In genomic region chr13:110965755-110966134, GRCh38 we compare ENCODE assay signal across 20 cellular contexts. TPM values are rescaled to one million over a fixed set of nuclear protein-coding genes. Genes with fewer than 3 reads are reported as not detected.
DNase-seq lines count a peak whose midpoint lies in the region; ATAC-seq, FAIRE-seq and TF ChIP-seq lines count a peak whose summit lies in the region.
"Had no signal": no experiment of that assay in that cellular context is flagged by ENCODE, and none has a peak within 500 bp of the region (broad histone marks: within the 10 kb centered on the region; RNA-seq: fewer than 3 reads in every experiment).

No MANE protein-coding gene starts in this region.

- ATAC-seq in PC-3 (no peak), HG02571 (IDR thresholded peaks at IDR 0.05; ENCODE audit: unreplicated experiment) (no peak)
- no peak for ATAC-seq in stimulated activated effector memory CD8-positive, alpha-beta T cell treated with anti-CD3 and anti-CD28 coated beads, Interleukin-12 subunit alpha, Interleukin-12 subunit beta, amount 100 ng/mL, for 72 hours

- peak overlapping the region; percentile 50 for H3K27ac Mint-ChIP-seq in MCF 10A (ENCODE audit: low read depth, unreplicated experiment)
- H3K27ac Mint-ChIP-seq in activated naive CD8-positive, alpha-beta T cell treated with anti-CD3 and anti-CD28 coated beads for 36 hours = peak overlapping the region; percentile 88
- peak overlapping the region; percentile 1 for H3K27ac Mint-ChIP-seq in stimulated activated effector memory CD8-positive, alpha-beta T cell treated with anti-CD3 and anti-CD28 coated beads, Interleukin-12 subunit alpha, Interleukin-12 subunit beta, amount 100 ng/mL, for 72 hours
- H3K27ac Mint-ChIP-seq: mesothelial cell of epicardium, nephron progenitor cell had no signal

- no peaks in the 10 kb centered on the region for H3F3A ChIP-seq in PC-3 (ENCODE audit: low read length, unreplicated experiment)

- no peaks in the 10 kb centered on the region for H3K9me2 ChIP-seq in PC-3 (replicated peaks; ENCODE audit: low read length)

- CTCF ChIA-PET in MCF 10A (lab: Yijun Ruan, JAX) (no interaction called here), PC-3 (lab: Charles Lee) (no interaction called here)

- H3K27me3 Mint-ChIP-seq in MCF 10A (ENCODE audit: insufficient read depth, unreplicated experiment) = no peaks in the 10 kb centered on the region
- H3K27me3 Mint-ChIP-seq in activated naive CD8-positive, alpha-beta T cell treated with anti-CD3 and anti-CD28 coated beads for 36 hours = peaks cover 39% of the 10 kb centered on the region

- no peaks in the 10 kb centered on the region for H3K27me3 ChIP-seq in breast epithelium
- no peaks in the 10 kb centered on the region for H3K27me3 ChIP-seq in PC-3 (ENCODE audit: low read length)
- H3K27me3 ChIP-seq in right atrium auricular region = no peaks in the 10 kb centered on the region
- H3K27me3 ChIP-seq: ascending aorta, esophagus squamous epithelium had no signal

- no peak overlapping the region for H3K4me2 ChIP-seq in PC-3 (ENCODE audit: low read length)
- H3K4me2 ChIP-seq: KMS-11 had no signal

- peak overlapping the region; percentile 62 for H3K9ac ChIP-seq in PC-3 (ENCODE audit: low read length)
- H3K9ac ChIP-seq: KMS-11 had no signal

- intact Hi-C loops in MCF 10A (cut with micrococcal nuclease) (loop anchor here (5.0 kb wide), 1 partner anchor 48 kb away; the partner anchor contains the start of gene ANKRD10), breast epithelium (cut with DNase I; ENCODE audit: low total_unique reads) (no loop called here), PC-3 (cut with micrococcal nuclease) (loop anchor here (1.0 to 5.0 kb wide), 4 partner anchors 17 to 93 kb away; no protein-coding TSS in a partner anchor)

- peaks cover 11% of the 10 kb centered on the region for H3K4me1 Mint-ChIP-seq in MCF 10A (ENCODE audit: insufficient read depth, unreplicated experiment)
- peaks cover 11% of the 10 kb centered on the region for H3K4me1 Mint-ChIP-seq in activated naive CD8-positive, alpha-beta T cell treated with anti-CD3 and anti-CD28 coated beads for 36 hours
- H3K4me1 Mint-ChIP-seq in stimulated activated effector memory CD8-positive, alpha-beta T cell treated with anti-CD3 and anti-CD28 coated beads, Interleukin-12 subunit alpha, Interleukin-12 subunit beta, amount 100 ng/mL, for 72 hours = peaks cover 19% of the 10 kb centered on the region
- H3K4me1 Mint-ChIP-seq: mesothelial cell of epicardium, nephron progenitor cell had no signal

- no peak overlapping the region for H2AFZ ChIP-seq in PC-3 (ENCODE audit: low read length)

- H3K4me3 ChIP-seq in breast epithelium (no peak overlapping the region), PC-3 (ENCODE audit: low read length) (peak overlapping the region; percentile 35; the same call in 1 of the 2 replicates), right atrium auricular region (no peak overlapping the region)
- H3K4me3 ChIP-seq: ascending aorta, esophagus squamous epithelium had no signal

- H3K36me3 ChIP-seq in breast epithelium (no peaks in the 10 kb centered on the region), PC-3 (ENCODE audit: low read depth, low read length) (no peaks in the 10 kb centered on the region), right atrium auricular region (no peaks in the 10 kb centered on the region)
- H3K36me3 ChIP-seq: ascending aorta, esophagus squamous epithelium had no signal

- no peak overlapping the region for H3K27ac ChIP-seq in breast epithelium
- peak overlapping the region; percentile 86 for H3K27ac ChIP-seq in PC-3 (ENCODE audit: low read length)
- H3K27ac ChIP-seq in right atrium auricular region = no peak overlapping the region
- H3K27ac ChIP-seq: ascending aorta, KMS-11 had no signal

- no peak for DNase-seq in MCF 10A (ENCODE audit: unreplicated experiment)
- no peak for DNase-seq in breast epithelium (ENCODE audit: low spot score in 2 of 2)
- DNase-seq in PC-3 = no peak
- no peak for DNase-seq in activated naive CD8-positive, alpha-beta T cell treated with anti-CD3 and anti-CD28 coated beads for 36 hours
- DNase-seq in stimulated activated effector memory CD8-positive, alpha-beta T cell treated with anti-CD3 and anti-CD28 coated beads, Interleukin-12 subunit alpha, Interleukin-12 subunit beta, amount 100 ng/mL, for 72 hours (ENCODE audit: low spot score in 2 of 2) = peak in 1 of 2 donors; percentile 54
- no peak for DNase-seq in D721Med (ENCODE audit: insufficient read length, low spot score)
- no peak for DNase-seq in right atrium auricular region (ENCODE audit: low spot score)
- DNase-seq: activated effector memory CD4-positive, alpha-beta T cell treated with anti-CD3 and anti-CD28 coated beads, Interleukin-2, amount 50 U/mL, for 16 hours; cerebellar nuclear complex; effector CD4-positive, alpha-beta T cell; esophagus squamous epithelium; left colon; NCI-H1048; NCI-H510A treated with DMSO at 0.1 percent for 48 hours; nephron progenitor cell; Right ventricle myocardium superior had no signal

- no peaks in the 10 kb centered on the region for H4K20me1 ChIP-seq in PC-3 (ENCODE audit: low read length)

- H3K9me3 ChIP-seq in breast epithelium (peaks cover 13 to 41% of the 10 kb centered on the region in 2 donors), PC-3 (ENCODE audit: low read length) (no peaks in the 10 kb centered on the region), right atrium auricular region (peaks cover 9 to 33% of the 10 kb centered on the region in 2 donors)

- BruUV-seq in MCF 10A (replicated peaks; lab: Mats Ljungman, UMichigan) (no TSS peak), PC-3 (replicated peaks; lab: Mats Ljungman, UMichigan) (TSS peak; percentile 89)

- TF ChIP-seq CTCF in MCF 10A (IDR thresholded peaks at IDR 0.05; ENCODE audit: unreplicated experiment) (no peak), breast epithelium (IDR thresholded peaks at IDR 0.05) (no peak), PC-3 (conservative IDR thresholded peaks at IDR 0.05; ENCODE audit: low read depth, low read length) (no peak), D721Med (IDR thresholded peaks at IDR 0.05; ENCODE audit: insufficient read depth, missing control alignments) (no peak), right atrium auricular region (IDR thresholded peaks at IDR 0.05) (no peak)

- H3K9me3 Mint-ChIP-seq in MCF 10A (ENCODE audit: unreplicated experiment) = peaks cover 7% of the 10 kb centered on the region
- H3K9me3 Mint-ChIP-seq in activated naive CD8-positive, alpha-beta T cell treated with anti-CD3 and anti-CD28 coated beads for 36 hours = peaks cover 48% of the 10 kb centered on the region
- peaks cover 3% of the 10 kb centered on the region for H3K9me3 Mint-ChIP-seq in stimulated activated effector memory CD8-positive, alpha-beta T cell treated with anti-CD3 and anti-CD28 coated beads, Interleukin-12 subunit alpha, Interleukin-12 subunit beta, amount 100 ng/mL, for 72 hours

- H3K4me1 ChIP-seq in breast epithelium (no peaks in the 10 kb centered on the region), PC-3 (ENCODE audit: insufficient read depth, low read length) (peaks cover 24% of the 10 kb centered on the region), right atrium auricular region (no peaks in the 10 kb centered on the region)
- H3K4me1 ChIP-seq: ascending aorta had no signal

- no peak overlapping the region for H3K4me3 Mint-ChIP-seq in MCF 10A (ENCODE audit: unreplicated experiment)
- no peak overlapping the region for H3K4me3 Mint-ChIP-seq in activated naive CD8-positive, alpha-beta T cell treated with anti-CD3 and anti-CD28 coated beads for 36 hours
- no peak overlapping the region for H3K4me3 Mint-ChIP-seq in stimulated activated effector memory CD8-positive, alpha-beta T cell treated with anti-CD3 and anti-CD28 coated beads, Interleukin-12 subunit alpha, Interleukin-12 subunit beta, amount 100 ng/mL, for 72 hours
- H3K4me3 Mint-ChIP-seq: mesothelial cell of epicardium, nephron progenitor cell had no signal

- H3K36me3 Mint-ChIP-seq in MCF 10A (ENCODE audit: insufficient read depth, unreplicated experiment) = no peaks in the 10 kb centered on the region
- H3K36me3 Mint-ChIP-seq in activated naive CD8-positive, alpha-beta T cell treated with anti-CD3 and anti-CD28 coated beads for 36 hours = peaks cover 32% of the 10 kb centered on the region
- H3K36me3 Mint-ChIP-seq in stimulated activated effector memory CD8-positive, alpha-beta T cell treated with anti-CD3 and anti-CD28 coated beads, Interleukin-12 subunit alpha, Interleukin-12 subunit beta, amount 100 ng/mL, for 72 hours = peaks cover 7% of the 10 kb centered on the region
- H3K36me3 Mint-ChIP-seq: mesothelial cell of epicardium had no signal

- no peak for FAIRE-seq in D721Med (lab: Jason Lieb, UNC)

- 0 out of 2 replicates have a peak, but pooled peaks cover 5% of the 10 kb centered on the region for H3K79me2 ChIP-seq in PC-3 (ENCODE audit: low read length)

- POLR2A ChIA-PET in MCF 10A (lab: Yijun Ruan, JAX) (interaction anchor here (0.7 kb wide), 1 partner anchor 9 kb away, joined by 3 read pairs; no protein-coding TSS in a partner anchor), PC-3 (lab: Charles Lee; ENCODE audit: unreplicated experiment) (no interaction called here)

- no peak for TF ChIP-seq POLR2A in breast epithelium (IDR thresholded peaks at IDR 0.05)

RNA-seq across cellular contexts. Expression of gene ANKRD10, which starts 50.9 kb away (rescaled TPM):
- total RNA-seq in MCF 10A (2022) (61.7 and 76.0 TPM in 2 replicates), breast epithelium (100 to 1,000 TPM; 133 to 206 (median 193) TPM), PC-3 (2014; rRNA removed) (47.1 and 60.2 TPM in 2 replicates), right atrium auricular region (10 to 100 TPM; 46.2 to 47.5 TPM)
- 10 to 100 TPM; 48.3 to 54.9 TPM for total RNA-seq in activated naive CD8-positive, alpha-beta T cell treated with anti-CD3 and anti-CD28 coated beads for 36 hours

Comparison
In these comparisons a context has a peak if more than half of its experiments do, and no peak if none do; other contexts are left out.
1. H3K27ac Mint-ChIP-seq: peak in every context shown above with its lines; median percentile 88 in activated naive CD8-positive, alpha-beta T cell treated with anti-CD3 and anti-CD28 coated beads for 36 hours; 50 in MCF 10A; 1 in stimulated activated effector memory CD8-positive, alpha-beta T cell treated with anti-CD3 and anti-CD28 coated beads, Interleukin-12 subunit alpha, Interleukin-12 subunit beta, amount 100 ng/mL, for 72 hours.